In the genomic region with DNA sequence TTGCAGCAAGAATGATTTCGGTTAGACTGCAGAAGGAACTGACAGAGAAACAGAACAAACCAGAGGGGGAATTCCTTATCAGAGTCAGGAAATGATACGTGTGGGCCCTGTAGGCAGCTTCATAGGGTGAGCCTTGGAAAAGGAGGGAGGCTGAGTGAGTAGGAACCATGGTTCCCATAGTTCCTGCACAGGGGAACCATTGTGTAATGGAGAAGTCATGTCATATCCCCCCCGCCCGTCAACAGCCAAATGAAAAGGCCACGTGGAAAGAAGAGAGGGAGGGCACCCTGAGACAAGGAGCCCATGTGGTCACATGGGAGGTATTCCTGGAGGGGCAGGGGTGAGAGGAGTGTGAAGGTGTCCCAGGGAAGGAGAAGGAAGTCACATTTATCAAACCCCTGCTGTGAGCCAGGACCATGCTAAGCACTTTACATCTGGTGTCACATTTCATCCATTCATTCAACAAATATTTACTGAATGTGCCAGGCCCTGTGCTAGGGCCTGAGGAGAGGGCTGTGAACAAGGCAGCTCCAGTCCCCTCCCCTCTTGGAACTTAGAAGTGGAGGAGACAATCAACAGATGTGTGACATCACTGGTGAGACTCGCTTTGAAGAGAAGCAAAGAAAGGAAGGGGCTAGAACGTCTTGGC, we compare ENCODE assay signal across 10 cellular contexts. TPM values are rescaled to one million over a fixed set of nuclear protein-coding genes. Genes with fewer than 3 reads are reported as not detected.
DNase-seq lines count a peak whose midpoint lies in the region; ATAC-seq and TF ChIP-seq lines count a peak whose summit lies in the region.
"Had no signal": no experiment of that assay in that cellular context is flagged by ENCODE, and none has a peak within 500 bp of the region (broad histone marks: within the 10 kb centered on the region; RNA-seq: fewer than 3 reads in every experiment).

No MANE protein-coding gene starts in this region.

- H3K4me1 ChIP-seq in CD8-positive, alpha-beta T cell (ENCODE audit: insufficient read depth, low read length) = peaks cover 8% of the 10 kb centered on the region
- H3K4me1 ChIP-seq in muscle layer of duodenum (ENCODE audit: control insufficient read depth in 1 of 2, insufficient read depth in 2 of 2, low read length in 2 of 2) = peaks cover 11 to 34% of the 10 kb centered on the region in 2 donors

- peak overlapping the region; percentile 6 for H3K27ac Mint-ChIP-seq in CD8-positive, alpha-beta T cell

- no peaks in the 10 kb centered on the region for H3K9me3 ChIP-seq in CD8-positive, alpha-beta T cell (ENCODE audit: low read length)
- no peaks in the 10 kb centered on the region for H3K9me3 ChIP-seq in muscle layer of duodenum (ENCODE audit: control insufficient read depth in 1 of 2, low read length in 2 of 2)
- no peaks in the 10 kb centered on the region for H3K9me3 ChIP-seq in WERI-Rb-1 (ENCODE audit: severe bottlenecking)

- H3K4me3 ChIP-seq in CD8-positive, alpha-beta T cell (ENCODE audit: low read depth, low read length) = no peak overlapping the region
- H3K4me3 ChIP-seq in brain microvascular endothelial cell (ENCODE audit: low read depth, low read length) (no peak overlapping the region), muscle layer of duodenum (ENCODE audit: low read depth in 1 of 2, low read length in 2 of 2) (no peak overlapping the region), coronary artery (no peak overlapping the region), WERI-Rb-1 (ENCODE audit: low read depth, low read length) (no peak overlapping the region)

- H3K4me1 Mint-ChIP-seq in CD8-positive, alpha-beta T cell (ENCODE audit: low read depth) = peaks cover 14% of the 10 kb centered on the region

- POLR2A ChIA-PET in CD8-positive, alpha-beta T cell (lab: Charles Lee) = interaction anchor here (1.2 kb wide), 1 partner anchor 12 kb away, joined by 4 read pairs; no protein-coding TSS in a partner anchor

- no peaks in the 10 kb centered on the region for H3K36me3 ChIP-seq in CD8-positive, alpha-beta T cell (ENCODE audit: insufficient read depth, low read length)
- H3K36me3 ChIP-seq in brain microvascular endothelial cell (replicated peaks) = no peaks in the 10 kb centered on the region
- no peaks in the 10 kb centered on the region for H3K36me3 ChIP-seq in muscle layer of duodenum (ENCODE audit: control insufficient read depth in 1 of 2, insufficient read depth in 2 of 2, low read length in 2 of 2)
- no peaks in the 10 kb centered on the region for H3K36me3 ChIP-seq in WERI-Rb-1

- intact Hi-C loops in CD8-positive, alpha-beta T cell (cut with DNase I, micrococcal nuclease) = no loop called here

- H3K27me3 Mint-ChIP-seq in CD8-positive, alpha-beta T cell (ENCODE audit: low read depth) = no peaks in the 10 kb centered on the region

- DNase-seq in CD8-positive, alpha-beta T cell = peak in 1 of 7 experiments; percentile 11
- DNase-seq in LoVo (ENCODE audit: low spot score) = peak; percentile 29
- DNase-seq in brain microvascular endothelial cell = peak; percentile 37
- no peak for DNase-seq in coronary artery (ENCODE audit: low spot score)
- no peak for DNase-seq in WERI-Rb-1
- DNase-seq in inferior parietal cortex (ENCODE audit: extremely low spot score) = no peak
- DNase-seq: cerebellar nuclear complex, NCI-H1930 had no signal

- no peak overlapping the region for H3K4me3 Mint-ChIP-seq in CD8-positive, alpha-beta T cell

- no peak for TF ChIP-seq CTCF in CD8-positive, alpha-beta T cell (IDR thresholded peaks at IDR 0.05)
- TF ChIP-seq CTCF in brain microvascular endothelial cell (IDR thresholded peaks at IDR 0.05; ENCODE audit: low read depth, low read length, missing control alignments) (no peak), coronary artery (IDR thresholded peaks at IDR 0.05) (no peak), WERI-Rb-1 (IDR thresholded peaks at IDR 0.05; ENCODE audit: low read depth, low read length) (no peak)

- no peak for ATAC-seq in CD8-positive, alpha-beta T cell
- ATAC-seq in HG02981 (IDR thresholded peaks at IDR 0.05; ENCODE audit: unreplicated experiment) = no peak

- in situ Hi-C loops in brain microvascular endothelial cell (cut with HindIII; ENCODE audit: low pct_ligation_motif_present, low sequenced_read_pairs) = no loop called here

- H3K9me3 Mint-ChIP-seq in CD8-positive, alpha-beta T cell = no peaks in the 10 kb centered on the region

- no peak overlapping the region for H3K27ac ChIP-seq in CD8-positive, alpha-beta T cell (ENCODE audit: low read depth, low read length)
- H3K27ac ChIP-seq in brain microvascular endothelial cell (no peak overlapping the region), muscle layer of duodenum (ENCODE audit: low read length) (peak overlapping the region; percentile 19), coronary artery (peak overlapping the region in 1 of 2 donors; percentile 49), WERI-Rb-1 (no peak overlapping the region)

- CTCF ChIA-PET in CD8-positive, alpha-beta T cell (lab: Charles Lee) = interaction anchor here (1.0 to 5.6 kb wide), 4 partner anchors 11 to 42 kb away, joined by 3 to 50 read pairs (median 6); no protein-coding TSS in a partner anchor

- no peaks in the 10 kb centered on the region for H3K36me3 Mint-ChIP-seq in CD8-positive, alpha-beta T cell

- H3K27me3 ChIP-seq in CD8-positive, alpha-beta T cell (ENCODE audit: insufficient read depth, low read length) = no peaks in the 10 kb centered on the region
- no peaks in the 10 kb centered on the region for H3K27me3 ChIP-seq in brain microvascular endothelial cell (replicated peaks)
- no peaks in the 10 kb centered on the region for H3K27me3 ChIP-seq in muscle layer of duodenum (ENCODE audit: low read depth, low read length)
- H3K27me3 ChIP-seq in WERI-Rb-1 (ENCODE audit: insufficient read depth, low read depth, severe bottlenecking) = no peaks in the 10 kb centered on the region

RNA-seq across cellular contexts. Expression of gene FGR, which starts 15.7 kb away (rescaled TPM):
- 1 to 10 TPM; 1.4 to 2.5 TPM for total RNA-seq in CD8-positive, alpha-beta T cell

RNA-seq across cellular contexts. Expression of gene IFI6, which starts 21.3 kb away (rescaled TPM):
- 10 to 100 TPM; 24.8 to 25.1 TPM for total RNA-seq in CD8-positive, alpha-beta T cell

RNA-seq across cellular contexts. Expression of gene AHDC1, which starts 46.7 kb away (rescaled TPM):
- total RNA-seq in CD8-positive, alpha-beta T cell = 10 to 100 TPM; 19.5 to 21.1 TPM

Comparison
In these comparisons a context has a peak if more than half of its experiments do, and no peak if none do; other contexts are left out.
1. DNase-seq: peak in LoVo (single experiment) and brain microvascular endothelial cell (single experiment); none in coronary artery (single experiment), WERI-Rb-1 (single experiment) and inferior parietal cortex (single experiment).